10 cellular contexts compared by ENCODE assay signal in the genomic region with DNA sequence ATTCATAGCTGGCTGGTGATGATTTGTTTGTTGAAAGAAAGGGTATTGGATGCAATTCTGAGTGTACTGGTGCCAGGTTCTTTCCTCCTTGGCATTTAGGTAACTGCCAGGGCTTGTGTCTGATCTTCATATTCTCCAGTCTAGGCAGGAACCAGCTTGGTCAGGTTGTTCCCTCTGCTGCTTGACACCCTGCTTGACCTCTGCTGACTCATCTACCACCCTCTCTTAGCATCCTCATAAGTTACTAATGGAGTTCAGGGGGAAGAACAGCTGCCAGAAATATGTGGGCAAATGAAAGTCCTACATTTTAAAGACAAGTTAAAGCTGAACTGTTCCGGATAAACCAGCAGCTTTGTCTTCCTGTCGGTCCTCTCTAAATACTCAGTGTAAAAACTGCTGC.
DNase-seq lines count a peak whose midpoint lies in the region; ATAC-seq and TF ChIP-seq lines count a peak whose summit lies in the region.
"Had no signal": no experiment of that assay in that cellular context is flagged by ENCODE, and none has a peak within 500 bp of the region (broad histone marks: within the 10 kb centered on the region; RNA-seq: fewer than 3 reads in every experiment).

No MANE protein-coding gene starts in this region.

- H3K36me3 ChIP-seq in brain microvascular endothelial cell (replicated peaks) (no peaks in the 10 kb centered on the region), prostate gland (no peaks in the 10 kb centered on the region)

- peaks cover 4% of the 10 kb centered on the region for H3K9me3 Mint-ChIP-seq in glutamatergic neuron (ENCODE audit: unreplicated experiment)
- H3K9me3 Mint-ChIP-seq: activated CD4-positive, alpha-beta T cell treated with anti-CD3 and anti-CD28 coated beads, Interleukin-2, amount 10 ng/mL, durations not matched to agents 24 days and 14 days had no signal

- DNase-seq in brain microvascular endothelial cell (peak; percentile 84), prostate gland (ENCODE audit: low spot score) (peak; percentile 78), T-helper 9 cell (no peak), glutamatergic neuron (no peak)
- DNase-seq: activated CD4-positive, alpha-beta T cell treated with anti-CD3 and anti-CD28 coated beads, Interleukin-2, amount 10 ng/mL, durations not matched to agents 24 days and 14 days; NCI-H1694 treated with DMSO at 0.1 percent for 48 hours had no signal

- H3K27ac Mint-ChIP-seq in glutamatergic neuron (ENCODE audit: unreplicated experiment) = no peak overlapping the region
- H3K27ac Mint-ChIP-seq: activated CD4-positive, alpha-beta T cell treated with anti-CD3 and anti-CD28 coated beads, Interleukin-2, amount 10 ng/mL, durations not matched to agents 24 days and 14 days had no signal

- peak overlapping the region; percentile 10 for H3K27ac ChIP-seq in brain microvascular endothelial cell
- H3K27ac ChIP-seq in prostate gland = peak overlapping the region; percentile 52 to 54

- H3K4me1 ChIP-seq in prostate gland (replicated peaks) = no peaks in the 10 kb centered on the region

- TF ChIP-seq CTCF in brain microvascular endothelial cell (IDR thresholded peaks at IDR 0.05; ENCODE audit: low read depth, low read length, missing control alignments) (no peak), prostate gland (IDR thresholded peaks at IDR 0.05) (no peak), glutamatergic neuron (IDR thresholded peaks at IDR 0.05; ENCODE audit: partially characterized antibody, unreplicated experiment) (no peak)

- no peak overlapping the region for H3K4me3 Mint-ChIP-seq in glutamatergic neuron (ENCODE audit: unreplicated experiment)
- H3K4me3 Mint-ChIP-seq: activated CD4-positive, alpha-beta T cell treated with anti-CD3 and anti-CD28 coated beads, Interleukin-2, amount 10 ng/mL, durations not matched to agents 24 days and 14 days had no signal

- H3K4me3 ChIP-seq in brain microvascular endothelial cell (ENCODE audit: low read depth, low read length) = no peak overlapping the region
- no peak overlapping the region for H3K4me3 ChIP-seq in prostate gland

- H3K4me1 Mint-ChIP-seq in glutamatergic neuron (ENCODE audit: low read depth, unreplicated experiment) = no peaks in the 10 kb centered on the region
- H3K4me1 Mint-ChIP-seq: activated CD4-positive, alpha-beta T cell treated with anti-CD3 and anti-CD28 coated beads, Interleukin-2, amount 10 ng/mL, durations not matched to agents 24 days and 14 days had no signal

- WGBS in prostate gland = 11% methylated on average over 2 of the region's 2 CpGs

- no peaks in the 10 kb centered on the region for H3K36me3 Mint-ChIP-seq in glutamatergic neuron (ENCODE audit: unreplicated experiment)

- peak; percentile 62 for ATAC-seq in GM19023 (IDR thresholded peaks at IDR 0.05; ENCODE audit: unreplicated experiment)
- ATAC-seq in HG03442 (IDR thresholded peaks at IDR 0.05; ENCODE audit: unreplicated experiment) = peak; percentile 74
- ATAC-seq in GM21515 (IDR thresholded peaks at IDR 0.05; ENCODE audit: unreplicated experiment) = no peak
- ATAC-seq in HG02884 (IDR thresholded peaks at IDR 0.05; ENCODE audit: unreplicated experiment) = no peak

- intact Hi-C loops in prostate gland (cut with DNase I) = no loop called here

- in situ Hi-C loops in brain microvascular endothelial cell (cut with HindIII; ENCODE audit: low pct_ligation_motif_present, low sequenced_read_pairs) = no loop called here

- H3K9me3 ChIP-seq in prostate gland = no peaks in the 10 kb centered on the region

- no peak for TF ChIP-seq POLR2A in prostate gland (IDR thresholded peaks at IDR 0.05)

- peaks cover 3% of the 10 kb centered on the region for H3K27me3 Mint-ChIP-seq in glutamatergic neuron (ENCODE audit: unreplicated experiment)

- H3K27me3 ChIP-seq in brain microvascular endothelial cell (replicated peaks) (no peaks in the 10 kb centered on the region), prostate gland (replicated peaks; ENCODE audit: insufficient read depth) (no peaks in the 10 kb centered on the region)

Comparison
In these comparisons a context has a peak if more than half of its experiments do, and no peak if none do; other contexts are left out.
1. ATAC-seq: peak in GM19023 (single experiment) and HG03442 (single experiment); none in GM21515 (single experiment) and HG02884 (single experiment).
2. DNase-seq: peak in brain microvascular endothelial cell (single experiment) and prostate gland (single experiment); none in T-helper 9 cell (single experiment) and glutamatergic neuron (single experiment).